16 cellular contexts compared by ENCODE assay signal in the genomic region with DNA sequence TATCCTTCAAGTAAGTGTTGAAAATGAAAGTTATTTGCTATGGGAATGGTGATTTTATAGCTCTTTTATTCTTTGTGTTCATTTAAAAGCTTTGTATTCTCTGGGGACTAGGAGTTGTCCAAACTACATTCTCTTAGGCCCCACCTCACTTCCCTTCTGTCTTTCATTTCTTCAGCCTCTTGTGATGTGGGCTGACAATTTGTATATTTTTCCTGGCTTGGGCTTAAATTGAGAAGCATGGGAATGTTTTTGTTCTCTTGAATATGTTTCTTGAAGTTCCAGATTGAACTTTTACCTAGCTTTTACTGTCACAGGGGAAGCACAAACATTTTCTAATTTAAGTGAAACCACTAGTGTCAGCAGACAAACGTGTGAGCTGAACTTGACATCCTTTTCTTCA. TPM values are rescaled to one million over a fixed set of nuclear protein-coding genes. Genes with fewer than 3 reads are reported as not detected.
DNase-seq lines count a peak whose midpoint lies in the region; ATAC-seq and TF ChIP-seq lines count a peak whose summit lies in the region.
"Had no signal": no experiment of that assay in that cellular context is flagged by ENCODE, and none has a peak within 500 bp of the region (broad histone marks: within the 10 kb centered on the region; RNA-seq: fewer than 3 reads in every experiment).

No MANE protein-coding gene starts in this region.

- dilution Hi-C loops in IMR-90 (cut with HindIII; ENCODE audit: low sequenced_read_pairs, unreplicated experiment) = no loop called here

- H2AFZ ChIP-seq in IMR-90 (replicated peaks; ENCODE audit: low read length, poor library complexity) = no peak overlapping the region

- H3K14ac ChIP-seq in IMR-90 (replicated peaks; ENCODE audit: low read depth, low read length) = no peak overlapping the region

- H3K4ac ChIP-seq in IMR-90 (ENCODE audit: low read depth, low read length) = no peak overlapping the region

- H3K9me3 ChIP-seq in IMR-90 (ENCODE audit: control insufficient read depth, insufficient read depth, low read length) = no peaks in the 10 kb centered on the region
- no peaks in the 10 kb centered on the region for H3K9me3 ChIP-seq in left ventricle myocardium inferior (replicated peaks)
- H3K9me3 ChIP-seq: BE2C had no signal

- no peak overlapping the region for H3K4me3 Mint-ChIP-seq in activated CD8-positive, alpha-beta T cell treated with anti-CD3 and anti-CD28 coated beads, Interleukin-2, amount 10 ng/mL, durations not matched to agents 7 days and 5 days
- H3K4me3 Mint-ChIP-seq: activated CD4-positive, alpha-beta T cell treated with anti-CD3 and anti-CD28 coated beads, Interleukin-2, amount 10 ng/mL, durations not matched to agents 7 days and 5 days; central memory CD8-positive, alpha-beta T cell; neural crest cell had no signal

- no peak overlapping the region for H3K56ac ChIP-seq in IMR-90 (ENCODE audit: extremely low read depth, insufficient read depth, low read length)

- H3K79me1 ChIP-seq in IMR-90 (ENCODE audit: low read depth in 1 of 2, low read length in 2 of 2) = no peaks in the 10 kb centered on the region

- H3K9me3 Mint-ChIP-seq in activated CD8-positive, alpha-beta T cell treated with anti-CD3 and anti-CD28 coated beads, Interleukin-2, amount 10 ng/mL, durations not matched to agents 7 days and 5 days (ENCODE audit: insufficient read depth) = no peaks in the 10 kb centered on the region
- H3K9me3 Mint-ChIP-seq: activated CD4-positive, alpha-beta T cell treated with anti-CD3 and anti-CD28 coated beads, Interleukin-2, amount 10 ng/mL, durations not matched to agents 7 days and 5 days; central memory CD8-positive, alpha-beta T cell; neural crest cell had no signal

- no peak overlapping the region for H3K18ac ChIP-seq in IMR-90 (ENCODE audit: low read depth, low read length)

- TF ChIP-seq CTCF in IMR-90 (conservative IDR thresholded peaks at IDR 0.05; ENCODE audit: low read depth, low read length) = no peak
- TF ChIP-seq CTCF in astrocyte of the spinal cord (IDR thresholded peaks at IDR 0.05; ENCODE audit: low read depth, low read length) = no peak
- TF ChIP-seq CTCF in left ventricle myocardium inferior (IDR thresholded peaks at IDR 0.05; ENCODE audit: borderline replicate concordance) = no peak

- CTCF ChIA-PET in IMR-90 (lab: Yijun Ruan, JAX) = no interaction called here
- CTCF ChIA-PET in activated CD8-positive, alpha-beta T cell treated with anti-CD3 and anti-CD28 coated beads, Interleukin-2, amount 10 ng/mL, durations not matched to agents 7 days and 5 days (lab: Charles Lee) = no interaction called here

- DNase-seq in IMR-90 = peak; percentile 6
- peak; percentile 66 for DNase-seq in astrocyte of the spinal cord (ENCODE audit: low read depth, low spot score)
- DNase-seq in left ventricle myocardium inferior = no peak
- DNase-seq in smooth muscle cell of the brain vasculature (ENCODE audit: low read depth, low spot score) = peak; percentile 37
- no peak for DNase-seq in activated CD4-positive, CD25-positive, alpha-beta regulatory T cell treated with anti-CD3 and anti-CD28 coated beads, Interleukin-2, amount 50 U/mL, for 72 hours
- DNase-seq in stimulated activated CD4-positive, alpha-beta T cell treated with anti-CD3 and anti-CD28 coated beads, Interleukin-12 subunit alpha, Interleukin-12 subunit beta, amount 100 ng/mL, for 4 hours = no peak
- DNase-seq in activated CD8-positive, alpha-beta T cell treated with anti-CD3 and anti-CD28 coated beads, Interleukin-2, amount 10 ng/mL, durations not matched to agents 7 days and 5 days = no peak
- DNase-seq: activated CD4-positive, alpha-beta T cell treated with anti-CD3 and anti-CD28 coated beads, Interleukin-2, amount 10 ng/mL, durations not matched to agents 7 days and 5 days; activated naive CD4-positive, alpha-beta T cell treated with anti-CD3 and anti-CD28 coated beads, Interleukin-2, amount 50 U/mL, for 16 hours; activated T-cell treated with anti-CD3 and anti-CD28 coated beads for 4 hours; BE2C; NCI-H2227 treated with DMSO at 0.1 percent for 48 hours; NK-92 treated with Interleukin-12 subunit alpha and Interleukin-12 subunit beta, amount 100 ng/mL, for 24 hours; SW 1271 had no signal

- no peak overlapping the region for H2BK20ac ChIP-seq in IMR-90 (ENCODE audit: low read depth, low read length)

- ATAC-seq in IMR-90 (ENCODE audit: low read depth) = peak; percentile 27
- ATAC-seq in activated CD8-positive, alpha-beta T cell treated with anti-CD3 and anti-CD28 coated beads, Interleukin-2, amount 10 ng/mL, durations not matched to agents 7 days and 5 days = no peak

- H3K27ac ChIP-seq in IMR-90 (ENCODE audit: insufficient read depth, low read length) = no peak overlapping the region
- H3K27ac ChIP-seq in left ventricle myocardium inferior (replicated peaks) = peak overlapping the region; percentile 65

- H2BK5ac ChIP-seq in IMR-90 (ENCODE audit: low read depth, low read length, poor library complexity, severe bottlenecking) = no peak overlapping the region

- H2AK9ac ChIP-seq in IMR-90 (replicated peaks; ENCODE audit: low read depth, low read length, poor library complexity) = no peak overlapping the region

- no peak overlapping the region for H4K5ac ChIP-seq in IMR-90 (ENCODE audit: low read depth, low read length)

- H4K20me1 ChIP-seq in IMR-90 (ENCODE audit: insufficient read depth, low read length) = no peaks in the 10 kb centered on the region

- no peaks in the 10 kb centered on the region for H3K36me3 Mint-ChIP-seq in activated CD8-positive, alpha-beta T cell treated with anti-CD3 and anti-CD28 coated beads, Interleukin-2, amount 10 ng/mL, durations not matched to agents 7 days and 5 days (ENCODE audit: low read depth)

- no peak overlapping the region for H3K27ac Mint-ChIP-seq in activated CD8-positive, alpha-beta T cell treated with anti-CD3 and anti-CD28 coated beads, Interleukin-2, amount 10 ng/mL, durations not matched to agents 7 days and 5 days
- H3K27ac Mint-ChIP-seq: activated CD4-positive, alpha-beta T cell treated with anti-CD3 and anti-CD28 coated beads, Interleukin-2, amount 10 ng/mL, durations not matched to agents 7 days and 5 days had no signal

- no peak overlapping the region for H3K23ac ChIP-seq in IMR-90 (ENCODE audit: low read depth, low read length)

- H3K4me3 ChIP-seq in IMR-90 (ENCODE audit: insufficient read depth, low read depth, low read length) (no peak overlapping the region), astrocyte of the spinal cord (ENCODE audit: low read depth, low read length) (no peak overlapping the region), left ventricle myocardium inferior (peak overlapping the region; percentile 1)

- no peak overlapping the region for H2BK15ac ChIP-seq in IMR-90 (ENCODE audit: low read depth, low read length)

- TF ChIP-seq POLR2A in IMR-90 (IDR thresholded peaks at IDR 0.05; ENCODE audit: low read depth, low read length) = no peak

- H3K27me3 ChIP-seq in IMR-90 (ENCODE audit: control insufficient read depth, insufficient read depth, low read length) (no peaks in the 10 kb centered on the region), left ventricle myocardium inferior (ENCODE audit: low read depth) (no peaks in the 10 kb centered on the region)
- H3K27me3 ChIP-seq: BE2C had no signal

- no peak for TF ChIP-seq RAD21 in IMR-90 (IDR thresholded peaks at IDR 0.05; ENCODE audit: low read length)

- WGBS in IMR-90 (ENCODE audit: extremely low coverage in 2 of 2, insufficient read length in 1 of 2), 2 experiments = no CpG with 5 or more reads among the region's 1 CpG

- no TSS peak for BruUV-seq in IMR-90 (replicated peaks; lab: Mats Ljungman, UMichigan)

- 0 out of 2 replicates have a peak, but pooled peaks cover 1% of the 10 kb centered on the region for H3K36me3 ChIP-seq in IMR-90 (ENCODE audit: control insufficient read depth, insufficient read depth, low read length)
- H3K36me3 ChIP-seq in left ventricle myocardium inferior = peaks cover 5% of the 10 kb centered on the region
- H3K36me3 ChIP-seq: BE2C had no signal

- in situ Hi-C loops in IMR-90 (cut with MboI; ENCODE audit: low sequenced_read_pairs) (no loop called here), astrocyte of the spinal cord (cut with HindIII; ENCODE audit: low sequenced_read_pairs) (no loop called here)

- intact Hi-C loops in IMR-90 (cut with micrococcal nuclease) = no loop called here
- intact Hi-C loops in left ventricle myocardium inferior (cut with micrococcal nuclease) = no loop called here

- H3K27me3 Mint-ChIP-seq in activated CD8-positive, alpha-beta T cell treated with anti-CD3 and anti-CD28 coated beads, Interleukin-2, amount 10 ng/mL, durations not matched to agents 7 days and 5 days (ENCODE audit: low read depth) = no peaks in the 10 kb centered on the region
- H3K27me3 Mint-ChIP-seq: activated CD4-positive, alpha-beta T cell treated with anti-CD3 and anti-CD28 coated beads, Interleukin-2, amount 10 ng/mL, durations not matched to agents 7 days and 5 days; central memory CD8-positive, alpha-beta T cell had no signal

- peak overlapping the region; percentile 24; the same call in 1 of the 2 replicates for H3K4me2 ChIP-seq in IMR-90 (ENCODE audit: low read depth, low read length)

- no peak overlapping the region for H4K8ac ChIP-seq in IMR-90 (ENCODE audit: low read depth in 2 of 2, low read length in 2 of 2)

- H3K9me1 ChIP-seq in IMR-90 (ENCODE audit: insufficient read depth, low read length) = no peaks in the 10 kb centered on the region

- H2AK5ac ChIP-seq in IMR-90 (ENCODE audit: low read depth, low read length) = no peak overlapping the region

- H4K91ac ChIP-seq in IMR-90 (ENCODE audit: insufficient read depth, low read depth, low read length) = no peak overlapping the region

- POLR2A ChIA-PET in IMR-90 (lab: Charles Lee; ENCODE audit: unreplicated experiment) = no interaction called here
- POLR2A ChIA-PET in activated CD8-positive, alpha-beta T cell treated with anti-CD3 and anti-CD28 coated beads, Interleukin-2, amount 10 ng/mL, durations not matched to agents 7 days and 5 days (lab: Charles Lee) = no interaction called here

- H3K4me1 Mint-ChIP-seq in activated CD8-positive, alpha-beta T cell treated with anti-CD3 and anti-CD28 coated beads, Interleukin-2, amount 10 ng/mL, durations not matched to agents 7 days and 5 days (ENCODE audit: low read depth) = peaks cover 1% of the 10 kb centered on the region
- H3K4me1 Mint-ChIP-seq: central memory CD8-positive, alpha-beta T cell; neural crest cell had no signal

- H3K4me1 ChIP-seq in IMR-90 (ENCODE audit: control insufficient read depth, insufficient read depth, low read length) (no peaks in the 10 kb centered on the region; the same call in 1 of the 2 replicates), left ventricle myocardium inferior (peaks cover 16% of the 10 kb centered on the region)
- H3K4me1 ChIP-seq: BE2C had no signal

- H3K9ac ChIP-seq in IMR-90 (ENCODE audit: low read depth, low read length) = no peak overlapping the region

- H2BK120ac ChIP-seq in IMR-90 (ENCODE audit: low read depth, low read length) = no peak overlapping the region

RNA-seq across cellular contexts. Expression of a gene that starts 27.9 kb away (rescaled TPM):
- total RNA-seq in IMR-90 (2012; rRNA removed) (9.5 and 11.9 TPM in 2 replicates), left ventricle myocardium inferior (13.7 TPM)
- 6.5 and 7.9 TPM in 2 replicates for polyA plus RNA-seq in IMR-90 (2012; rRNA removed)
- 2.5 and 3.6 TPM in 2 replicates for polyA plus RNA-seq in IMR-90 (2012; cell fraction: cytosol; rRNA removed)
- polyA plus RNA-seq in IMR-90 (2012; cell fraction: nucleus; rRNA removed; ENCODE audit: low replicate concordance) = 1.9 and 7.4 TPM in 2 replicates
- total RNA-seq in activated CD8-positive, alpha-beta T cell treated with anti-CD3 and anti-CD28 coated beads, Interleukin-2, amount 10 ng/mL, durations not matched to agents 7 days and 5 days = 10 to 100 TPM in 1 of 2 experiments, 1 to 10 TPM in 1; 7.9 to 11.8 TPM

RNA-seq across cellular contexts. Expression of a gene that starts 48.1 kb away (rescaled TPM):
- total RNA-seq in IMR-90 (2012; rRNA removed) = 9.5 and 14.7 TPM in 2 replicates
- polyA plus RNA-seq in IMR-90 (2012; rRNA removed) = 18.1 and 18.3 TPM in 2 replicates
- 5.6 and 7.2 TPM in 2 replicates for polyA plus RNA-seq in IMR-90 (2012; cell fraction: cytosol; rRNA removed)
- polyA plus RNA-seq in IMR-90 (2012; cell fraction: nucleus; rRNA removed; ENCODE audit: low replicate concordance) = 7.2 and 14.9 TPM in 2 replicates
- total RNA-seq in left ventricle myocardium inferior = 20.2 TPM
- total RNA-seq in activated CD8-positive, alpha-beta T cell treated with anti-CD3 and anti-CD28 coated beads, Interleukin-2, amount 10 ng/mL, durations not matched to agents 7 days and 5 days = 10 to 100 TPM in 1 of 2 experiments, 1 to 10 TPM in 1; 9.6 to 11.8 TPM

Comparison
In these comparisons a context has a peak if more than half of its experiments do, and no peak if none do; other contexts are left out.
1. DNase-seq: peak in IMR-90 (single experiment), astrocyte of the spinal cord (single experiment) and smooth muscle cell of the brain vasculature (single experiment); none in left ventricle myocardium inferior (single experiment), activated CD4-positive, CD25-positive, alpha-beta regulatory T cell treated with anti-CD3 and anti-CD28 coated beads, Interleukin-2, amount 50 U/mL, for 72 hours (single experiment), stimulated activated CD4-positive, alpha-beta T cell treated with anti-CD3 and anti-CD28 coated beads, Interleukin-12 subunit alpha, Interleukin-12 subunit beta, amount 100 ng/mL, for 4 hours (single experiment) and activated CD8-positive, alpha-beta T cell treated with anti-CD3 and anti-CD28 coated beads, Interleukin-2, amount 10 ng/mL, durations not matched to agents 7 days and 5 days (single experiment).